In the genomic region with DNA sequence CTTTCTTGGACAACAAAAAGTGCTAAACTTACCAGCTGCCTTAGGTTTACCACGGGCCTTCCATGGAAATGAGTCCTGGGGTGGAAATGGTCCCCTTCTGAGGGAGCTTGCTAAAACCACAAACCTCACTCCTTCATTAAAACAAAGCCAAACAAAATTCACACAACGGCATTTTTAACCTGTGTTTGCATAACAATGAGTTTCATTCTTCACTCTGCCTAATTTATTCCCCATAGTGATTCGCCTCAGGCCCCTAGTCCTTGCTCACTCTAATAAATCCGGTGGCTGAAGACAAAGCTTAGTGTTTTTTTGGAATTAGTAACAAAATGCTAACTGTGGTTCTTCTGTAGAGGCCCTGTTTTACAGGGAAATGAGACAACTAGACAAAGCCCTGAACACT, we compare ENCODE assay signal across 30 cellular contexts. TPM values are rescaled to one million over a fixed set of nuclear protein-coding genes. Genes with fewer than 3 reads are reported as not detected.
"Had no signal": no experiment of that assay in that cellular context is flagged by ENCODE, and none has a peak within 500 bp of the region (broad histone marks: within the 10 kb centered on the region; RNA-seq: fewer than 3 reads in every experiment).

No MANE protein-coding gene starts in this region.

- H3K4me1 Mint-ChIP-seq: activated B cell treated with CpG ODN at 0.5 μM for 24 hours; activated naive CD4-positive, alpha-beta T cell treated with anti-CD3 and anti-CD28 coated beads, Interleukin-2, amount 10 ng/mL, durations not matched to agents 7 days and 5 days; naive B cell; stimulated activated naive B cell treated with anti-CD40 and anti-IgM and Interleukin-4, amounts not matched to agents 10 μg/mL and 1 μg/mL and 100 μg/mL, for 72 hours had no signal

- ATAC-seq: left colon; lower lobe of right lung; stimulated activated naive B cell treated with anti-CD40 and anti-IgM and Interleukin-4, amounts not matched to agents 10 μg/mL and 1 μg/mL and 100 μg/mL, for 72 hours had no signal

- DNase-seq: activated B cell treated with CpG ODN at 0.5 μM for 24 hours; activated CD4-positive, alpha-beta memory T cell treated with anti-CD3 and anti-CD28 coated beads for 36 hours; activated CD4-positive, alpha-beta T cell treated with anti-CD3 and anti-CD28 coated beads for 4 hours; activated naive CD4-positive, alpha-beta T cell treated with anti-CD3 and anti-CD28 coated beads, Interleukin-2, amount 10 ng/mL, durations not matched to agents 7 days and 5 days; activated T-cell treated with anti-CD3 and anti-CD28 coated beads, Interleukin-2, amount 50 U/mL, for 48 hours; effector CD4-positive, alpha-beta T cell; hippocampal formation; left colon; lower lobe of right lung; naive B cell; posterior cingulate gyrus; sigmoid colon; stimulated activated CD4-positive, alpha-beta T cell treated with anti-CD3 and anti-CD28 coated beads, Interleukin-2, amount 100 ng/mL, for 48 hours; stimulated activated CD8-positive, alpha-beta memory T cell treated with anti-CD3 and anti-CD28 coated beads, Interleukin-4, amount 100 ng/mL, for 48 hours; stimulated activated naive B cell treated with anti-CD40 and anti-IgM and Interleukin-4, amounts not matched to agents 10 μg/mL and 1 μg/mL and 100 μg/mL, for 72 hours; T1000 had no signal

- H3K4me3 Mint-ChIP-seq: activated B cell treated with CpG ODN at 0.5 μM for 24 hours; activated CD4-positive, alpha-beta memory T cell treated with anti-CD3 and anti-CD28 coated beads for 36 hours; activated naive CD4-positive, alpha-beta T cell treated with anti-CD3 and anti-CD28 coated beads, Interleukin-2, amount 10 ng/mL, durations not matched to agents 7 days and 5 days; dendritic cell treated with granulocyte-macrophage colony-stimulating factor and Interleukin-4, amounts not matched to agents 40 ng/mL and 50 ng/mL, for 4 days; naive B cell; stimulated activated naive B cell treated with anti-CD40 and anti-IgM and Interleukin-4, amounts not matched to agents 10 μg/mL and 1 μg/mL and 100 μg/mL, for 72 hours; T-helper 1 cell treated with Interleukin-12 subunit alpha and Interleukin-12 subunit beta and Interleukin-4 antibody, amounts not matched to agents 30 μg/mL and 1 μg/mL, for 36 hours; type B pancreatic cell had no signal

- H3K9me3 Mint-ChIP-seq: activated B cell treated with CpG ODN at 0.5 μM for 24 hours; activated CD4-positive, alpha-beta memory T cell treated with anti-CD3 and anti-CD28 coated beads for 36 hours; activated naive CD4-positive, alpha-beta T cell treated with anti-CD3 and anti-CD28 coated beads, Interleukin-2, amount 10 ng/mL, durations not matched to agents 7 days and 5 days; dendritic cell treated with granulocyte-macrophage colony-stimulating factor and Interleukin-4, amounts not matched to agents 40 ng/mL and 50 ng/mL, for 4 days; naive B cell; stimulated activated naive B cell treated with anti-CD40 and anti-IgM and Interleukin-4, amounts not matched to agents 10 μg/mL and 1 μg/mL and 100 μg/mL, for 72 hours; T-helper 1 cell treated with Interleukin-12 subunit alpha and Interleukin-12 subunit beta and Interleukin-4 antibody, amounts not matched to agents 30 μg/mL and 1 μg/mL, for 36 hours; type B pancreatic cell had no signal

- H3K36me3 Mint-ChIP-seq: activated CD4-positive, alpha-beta memory T cell treated with anti-CD3 and anti-CD28 coated beads for 36 hours; activated naive CD4-positive, alpha-beta T cell treated with anti-CD3 and anti-CD28 coated beads, Interleukin-2, amount 10 ng/mL, durations not matched to agents 7 days and 5 days; brain; naive B cell; stimulated activated naive B cell treated with anti-CD40 and anti-IgM and Interleukin-4, amounts not matched to agents 10 μg/mL and 1 μg/mL and 100 μg/mL, for 72 hours; type B pancreatic cell had no signal

- H3K27ac Mint-ChIP-seq: activated B cell treated with CpG ODN at 0.5 μM for 24 hours; activated CD4-positive, alpha-beta memory T cell treated with anti-CD3 and anti-CD28 coated beads for 36 hours; activated naive CD4-positive, alpha-beta T cell treated with anti-CD3 and anti-CD28 coated beads, Interleukin-2, amount 10 ng/mL, durations not matched to agents 7 days and 5 days; dendritic cell treated with granulocyte-macrophage colony-stimulating factor and Interleukin-4, amounts not matched to agents 40 ng/mL and 50 ng/mL, for 4 days; stimulated activated naive B cell treated with anti-CD40 and anti-IgM and Interleukin-4, amounts not matched to agents 10 μg/mL and 1 μg/mL and 100 μg/mL, for 72 hours; T-helper 1 cell treated with Interleukin-12 subunit alpha and Interleukin-12 subunit beta and Interleukin-4 antibody, amounts not matched to agents 30 μg/mL and 1 μg/mL, for 36 hours; type B pancreatic cell had no signal

- H3K4me1 ChIP-seq: lower lobe of right lung, sigmoid colon, vagina had no signal

- H3K4me3 ChIP-seq: lower lobe of right lung, sigmoid colon, vagina had no signal

- H3K36me3 ChIP-seq: lower lobe of right lung, sigmoid colon, vagina had no signal

- H3K27me3 Mint-ChIP-seq: activated B cell treated with CpG ODN at 0.5 μM for 24 hours; activated naive CD4-positive, alpha-beta T cell treated with anti-CD3 and anti-CD28 coated beads, Interleukin-2, amount 10 ng/mL, durations not matched to agents 7 days and 5 days; dendritic cell treated with granulocyte-macrophage colony-stimulating factor and Interleukin-4, amounts not matched to agents 40 ng/mL and 50 ng/mL, for 4 days; naive B cell; type B pancreatic cell had no signal

- H3K9me3 ChIP-seq: lower lobe of right lung, sigmoid colon, vagina had no signal

- H3K27me3 ChIP-seq: sigmoid colon, vagina had no signal

- H3K27ac ChIP-seq: lower lobe of right lung, sigmoid colon, vagina had no signal

RNA-seq across cellular contexts. Expression of a gene that starts 32.1 kb away (rescaled TPM):
- total RNA-seq: activated B cell treated with CpG ODN at 0.5 μM for 24 hours; activated CD4-positive, alpha-beta memory T cell treated with anti-CD3 and anti-CD28 coated beads for 36 hours; cardiac septum; frontal cortex; left colon; lower lobe of right lung; mesenteric fat pad; mucosa of gallbladder; omental fat pad; sigmoid colon; temporal lobe; vagina had no signal
- polyA plus RNA-seq: esophagus, keratinocyte, neural cell, sigmoid colon had no signal
